ENCODE assay signal across 10 cellular contexts in the genomic region with DNA sequence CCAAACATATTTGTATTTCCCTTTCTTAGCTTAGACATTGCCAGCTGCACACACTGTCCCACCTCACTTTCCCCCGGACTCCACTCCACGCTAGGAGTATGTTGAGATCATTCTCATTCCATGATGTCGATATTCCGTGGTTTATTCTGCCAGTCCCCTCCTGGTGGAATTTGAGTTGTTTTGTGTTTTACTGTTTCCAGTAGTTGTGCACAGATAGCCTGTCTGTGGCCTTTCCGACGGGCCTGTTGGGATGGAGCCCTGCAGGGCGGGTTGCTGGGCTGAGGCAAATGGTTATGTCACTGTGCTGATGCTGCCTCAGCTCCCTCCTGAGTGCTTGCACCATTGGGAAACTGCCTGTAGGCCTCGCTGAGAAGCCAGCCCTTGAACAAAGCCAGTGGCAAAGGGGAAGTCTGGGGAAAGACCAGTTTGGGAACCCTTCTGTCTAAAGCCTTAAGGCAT. TPM values are rescaled to one million over a fixed set of nuclear protein-coding genes. Genes with fewer than 3 reads are reported as not detected.
DNase-seq lines count a peak whose midpoint lies in the region; ATAC-seq, FAIRE-seq and TF ChIP-seq lines count a peak whose summit lies in the region.
"Had no signal": no experiment of that assay in that cellular context is flagged by ENCODE, and none has a peak within 500 bp of the region (broad histone marks: within the 10 kb centered on the region; RNA-seq: fewer than 3 reads in every experiment).

No MANE protein-coding gene starts in this region.

- peaks cover 18% of the 10 kb centered on the region for H3K36me3 ChIP-seq in K562 (ENCODE audit: control insufficient read depth, insufficient read depth, low read length)

- peaks cover 58% of the 10 kb centered on the region for H3K4me1 Mint-ChIP-seq in activated CD8-positive, alpha-beta memory T cell treated with anti-CD3 and anti-CD28 coated beads, Interleukin-2, amount 10 ng/mL, durations not matched to agents 7 days and 5 days

- no peak overlapping the region for H3K4me3 ChIP-seq in K562
- H3K4me3 ChIP-seq: SJSA1 had no signal

- no peaks in the 10 kb centered on the region; a peak in 1 of 5 replicates for H3K27me3 ChIP-seq in K562 (ENCODE audit: control insufficient read depth in 2 of 2, insufficient read depth in 2 of 2, low read length in 2 of 2)
- H3K27me3 ChIP-seq: SJSA1 had no signal

- peaks cover 19% of the 10 kb centered on the region for H3K36me3 Mint-ChIP-seq in activated CD8-positive, alpha-beta memory T cell treated with anti-CD3 and anti-CD28 coated beads, Interleukin-2, amount 10 ng/mL, durations not matched to agents 7 days and 5 days

- peak in 1 of 2 experiments; percentile 42; a peak in 2 of 4 replicates for TF ChIP-seq RAD21 in K562 (CRISPR knock-in tag; conservative IDR thresholded peaks at IDR 0.05 in 1 of 2, IDR thresholded peaks at IDR 0.05 in 1 of 2)

- peak overlapping the region; percentile 80 for H3K4me2 ChIP-seq in K562 (ENCODE audit: insufficient read depth, low read length)

- peak in 1 of 3 experiments; percentile 14; a peak in 1 of 6 replicates for TF ChIP-seq CTCF in K562 (IDR thresholded peaks at IDR 0.05 in 2 of 3, conservative IDR thresholded peaks at IDR 0.05 in 1 of 3; ENCODE audit: insufficient read depth in 2 of 3, low read depth in 1 of 3, low read length in 3 of 3)

- FAIRE-seq in K562 (lab: Jason Lieb, UNC): peak; percentile 74

- POLR2A ChIA-PET in K562 (lab: Yijun Ruan, JAX): interaction anchor here (0.7 to 2.2 kb wide), 6 partner anchors 10 to 54 kb away, joined by 3 to 11 read pairs (median 4); partner anchors contain the start of gene TRAPPC10

- peak overlapping the region; percentile 61 to 78 for H3K9ac ChIP-seq in K562 (ENCODE audit: insufficient read depth in 1 of 2, low read depth in 2 of 2, low read length in 2 of 2)

- H3K27ac Mint-ChIP-seq in activated CD8-positive, alpha-beta memory T cell treated with anti-CD3 and anti-CD28 coated beads, Interleukin-2, amount 10 ng/mL, durations not matched to agents 7 days and 5 days: peak overlapping the region; percentile 44

- peak overlapping the region; percentile 84 for H3K27ac ChIP-seq in K562 (ENCODE audit: extremely low read depth, low read depth, low read length)
- H3K27ac ChIP-seq in substantia nigra (ENCODE audit: low read depth, low read length, poor library complexity, severe bottlenecking): peak overlapping the region; percentile 17
- H3K27ac ChIP-seq: C4-2B, SJSA1 had no signal

- CTCF ChIA-PET in activated CD8-positive, alpha-beta memory T cell treated with anti-CD3 and anti-CD28 coated beads, Interleukin-2, amount 10 ng/mL, durations not matched to agents 7 days and 5 days (lab: Charles Lee): no interaction called here
- CTCF ChIA-PET in K562 (lab: Yijun Ruan, JAX; ENCODE audit: low intra/inter-chr PET ratio): no interaction called here

- BruUV-seq in K562 (replicated peaks; lab: Mats Ljungman, UMichigan): no TSS peak

- no peak for TF ChIP-seq POLR2A in K562 (conservative IDR thresholded peaks at IDR 0.05)

- no peak for ATAC-seq in activated CD8-positive, alpha-beta memory T cell treated with anti-CD3 and anti-CD28 coated beads, Interleukin-2, amount 10 ng/mL, durations not matched to agents 7 days and 5 days
- ATAC-seq in K562 (peak; percentile 67), HG03378 (IDR thresholded peaks at IDR 0.05; ENCODE audit: unreplicated experiment) (no peak), HG03442 (IDR thresholded peaks at IDR 0.05; ENCODE audit: unreplicated experiment) (no peak)

- in situ Hi-C loops in K562 (cut with MboI): no loop called here

- intact Hi-C loops in K562 (cut with micrococcal nuclease): no loop called here

- H3K27me3 Mint-ChIP-seq in activated CD8-positive, alpha-beta memory T cell treated with anti-CD3 and anti-CD28 coated beads, Interleukin-2, amount 10 ng/mL, durations not matched to agents 7 days and 5 days: no peaks in the 10 kb centered on the region

- H2AFZ ChIP-seq in K562 (ENCODE audit: low read depth, low read length): no peak overlapping the region

- TF ChIP-seq EP300 in K562 (IDR thresholded peaks at IDR 0.05; ENCODE audit: low read length): no peak

- no peak for DNase-seq in activated CD8-positive, alpha-beta memory T cell treated with anti-CD3 and anti-CD28 coated beads, Interleukin-2, amount 10 ng/mL, durations not matched to agents 7 days and 5 days
- no peak for DNase-seq in activated CD8-positive, alpha-beta memory T cell treated with anti-CD3 and anti-CD28 coated beads for 24 hours
- DNase-seq in K562 (ENCODE audit: extremely low read depth in 1 of 4, low spot score in 3 of 4) (peak in 3 of 4 experiments; percentile 48 to 77 (median 60)), iris pigment epithelial cell (ENCODE audit: low read depth) (peak; percentile 75), substantia nigra (lab: John Stamatoyannopoulos, UW) (peak in 33 of 49 donors; percentile 13 to 76 (median 51)), SHP77 (lab: John Stamatoyannopoulos, UW) (no peak)

- H3K4me3 Mint-ChIP-seq in activated CD8-positive, alpha-beta memory T cell treated with anti-CD3 and anti-CD28 coated beads, Interleukin-2, amount 10 ng/mL, durations not matched to agents 7 days and 5 days: no peak overlapping the region

- H3K9me3 ChIP-seq in K562 (replicated peaks; ENCODE audit: control insufficient read depth, insufficient read depth, low read depth, low read length): no peaks in the 10 kb centered on the region

- WGBS in K562 (ENCODE audit: insufficient coverage, low coverage, missing lambda C conversion rate): 37% methylated on average over 8 of the region's 8 CpGs

- H4K20me1 ChIP-seq in K562 (replicated peaks; ENCODE audit: control insufficient read depth, insufficient read depth, low read length): peaks cover 3% of the 10 kb centered on the region; the same call in 1 of the 2 replicates

- peaks cover 60 to 73% of the 10 kb centered on the region in 2 experiments for H3K4me1 ChIP-seq in K562 (replicated peaks in 1 of 2; ENCODE audit: control insufficient read depth in 2 of 2, insufficient read depth in 2 of 2, low read length in 2 of 2)

- no peaks in the 10 kb centered on the region for H3K9me3 Mint-ChIP-seq in activated CD8-positive, alpha-beta memory T cell treated with anti-CD3 and anti-CD28 coated beads, Interleukin-2, amount 10 ng/mL, durations not matched to agents 7 days and 5 days (ENCODE audit: low read depth)

- H3K9me1 ChIP-seq in K562 (ENCODE audit: control insufficient read depth, insufficient read depth, low read length): no peaks in the 10 kb centered on the region

- peaks cover 98% of the 10 kb centered on the region for H3K79me2 ChIP-seq in K562 (ENCODE audit: control insufficient read depth, insufficient read depth, low read length)

TF ChIP-seq in K562, 482 proteins besides CTCF, POLR2A, EP300 and RAD21 (continues in another document):
- TF ChIP-seq CBX3 (IDR thresholded peaks at IDR 0.05; ENCODE audit: borderline replicate concordance in 1 of 2, low read length in 2 of 2): no peak
- TF ChIP-seq ZNF592 (IDR thresholded peaks at IDR 0.05): peak; percentile 63; the same call in 1 of the 2 replicates
- TF ChIP-seq RBM14 (IDR thresholded peaks at IDR 0.05; ENCODE audit: borderline replicate concordance, insufficient read depth, low read depth, low read length): no peak

RNA-seq across cellular contexts. Expression of gene TRAPPC10, which starts 12.8 kb away (rescaled TPM):
- 10 to 100 TPM; 71.5 to 71.7 TPM for total RNA-seq in activated CD8-positive, alpha-beta memory T cell treated with anti-CD3 and anti-CD28 coated beads, Interleukin-2, amount 10 ng/mL, durations not matched to agents 7 days and 5 days
- 206 and 248 TPM in 2 replicates for total RNA-seq in K562 (2011; cell fraction: chromatin; rRNA removed; ENCODE audit: low replicate concordance)
- total RNA-seq in K562 (2011; cell fraction: nucleolus; rRNA removed): 84.7 and 101 TPM in 2 replicates
- total RNA-seq in K562 (2011; cell fraction: nucleoplasm; rRNA removed): 136 and 156 TPM in 2 replicates
- total RNA-seq in K562 (2014; rRNA removed): 18.6 and 26.0 TPM in 2 replicates
- total RNA-seq in K562 (2014; rRNA removed; fragmentation: Illumina TruSeq; extraction: Trizol): 31.0 and 32.8 TPM in 2 replicates
- 27.3 and 30.0 TPM in 2 replicates for total RNA-seq in K562 (2015; rRNA removed; fragmentation: Illumina TruSeq; extraction: Trizol)
- total RNA-seq in K562 (2021): 33.8 and 40.5 TPM in 2 replicates
- 24.3 and 25.4 TPM in 2 replicates for polyA plus RNA-seq in K562 (2011; rRNA removed)
- polyA plus RNA-seq in K562 (2011; cell fraction: cytosol; rRNA removed): 15.0 and 18.0 TPM in 2 replicates
- 90.3 and 102 TPM in 2 replicates for polyA plus RNA-seq in K562 (2011; cell fraction: nucleus; rRNA removed)
- polyA plus RNA-seq in K562 (2012): 22.2 and 26.6 TPM in 2 replicates
- 27.5 and 28.9 TPM in 2 replicates for polyA plus RNA-seq in K562 (2014; fragmentation: Illumina TruSeq; extraction: Trizol)
- 1 to 10 TPM; 1.1 to 1.3 TPM for polyA plus RNA-seq in K562 (2014; fragmentation: Nextera tagmentation; extraction: Ambion mirVana)
- polyA plus RNA-seq in K562 (2014; rRNA removed): 20.4 and 21.5 TPM in 2 replicates
- 31.9 and 33.4 TPM in 2 replicates for polyA minus RNA-seq in K562 (2011; rRNA and poly(A)+ RNA removed)
- 13.8 and 16.4 TPM in 2 replicates for polyA minus RNA-seq in K562 (2011; cell fraction: cytosol; rRNA and poly(A)+ RNA removed)
- polyA minus RNA-seq in K562 (2011; cell fraction: nucleus; rRNA and poly(A)+ RNA removed): 27.6 and 38.5 TPM in 2 replicates

Comparison
In these comparisons a context has a peak if more than half of its experiments do, and no peak if none do; other contexts are left out.
1. DNase-seq: peak in K562 (3 of 4), iris pigment epithelial cell (single experiment) and substantia nigra (33 of 49); none in activated CD8-positive, alpha-beta memory T cell treated with anti-CD3 and anti-CD28 coated beads, Interleukin-2, amount 10 ng/mL, durations not matched to agents 7 days and 5 days (single experiment), activated CD8-positive, alpha-beta memory T cell treated with anti-CD3 and anti-CD28 coated beads for 24 hours (single experiment) and SHP77 (0 of 2).